Comparison of ENCODE assay signal across 8 cellular contexts in the genomic region with DNA sequence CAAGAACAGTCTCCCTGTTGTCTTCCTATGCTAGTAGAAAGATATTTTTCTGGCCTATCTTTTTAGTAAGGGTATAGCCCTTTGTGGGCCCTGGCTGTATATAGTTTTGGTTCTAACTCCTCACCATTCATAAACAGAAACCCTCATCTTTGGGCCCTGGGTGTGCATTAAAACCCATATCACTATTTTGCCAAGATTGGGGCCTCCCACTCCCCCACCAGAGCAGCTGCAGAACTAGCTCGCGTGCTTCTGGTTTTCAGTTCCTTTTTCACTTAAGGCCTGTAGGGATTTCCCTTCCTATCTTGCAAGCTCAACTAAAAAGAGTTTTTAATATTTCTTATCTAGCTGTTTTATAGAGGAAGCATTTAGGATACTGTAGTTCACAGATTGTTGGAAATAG.
A peak's percentile ranks its signal among the peaks of the same experiment; 100 is the strongest.
DNase-seq lines count a peak whose midpoint lies in the region; ATAC-seq and TF ChIP-seq lines count a peak whose summit lies in the region.
"Had no signal": no experiment of that assay in that cellular context is flagged by ENCODE, and none has a peak within 500 bp of the region (broad histone marks: within the 10 kb centered on the region; RNA-seq: fewer than 3 reads in every experiment).

No MANE protein-coding gene starts in this region.

- TF ChIP-seq CTCF in NB4 (IDR thresholded peaks at IDR 0.05; ENCODE audit: low read depth, low read length) = no peak
- TF ChIP-seq CTCF in sigmoid colon (IDR thresholded peaks at IDR 0.05) = no peak
- TF ChIP-seq CTCF in psoas muscle (IDR thresholded peaks at IDR 0.05) = no peak

- no peak for TF ChIP-seq EP300 in sigmoid colon (IDR thresholded peaks at IDR 0.05)

- H3K9me3 ChIP-seq in sigmoid colon = no peaks in the 10 kb centered on the region
- H3K9me3 ChIP-seq in psoas muscle = no peaks in the 10 kb centered on the region

- no peaks in the 10 kb centered on the region for H3K27me3 ChIP-seq in sigmoid colon
- H3K27me3 ChIP-seq in psoas muscle (ENCODE audit: insufficient read depth in 3 of 3, low read length in 2 of 3) = no peaks in the 10 kb centered on the region

- DNase-seq in NB4 (ENCODE audit: low read depth) (peak; percentile 64), sigmoid colon (no peak), psoas muscle (no peak), GF-D8 (lab: John Stamatoyannopoulos, UW) (no peak), SHP77 treated with DMSO at 0.1 percent for 48 hours (lab: John Stamatoyannopoulos, UW) (no peak)
- DNase-seq: IMR-90 had no signal

- 55 to 81% methylated on average over 2 of the region's 2 CpGs for WGBS in sigmoid colon, 2 donors
- 58 to 76% (median 63%) methylated on average over 2 of the region's 2 CpGs for WGBS in psoas muscle, 3 donors

- peak overlapping the region; percentile 30 to 67 (median 40) for H3K27ac ChIP-seq in sigmoid colon
- H3K27ac ChIP-seq in psoas muscle = no peak overlapping the region

- no peak for TF ChIP-seq POLR2A in NB4 (IDR thresholded peaks at IDR 0.05; ENCODE audit: extremely low read depth, insufficient read length)
- no peak for TF ChIP-seq POLR2A in sigmoid colon (IDR thresholded peaks at IDR 0.05)

- ATAC-seq in GM19035 (IDR thresholded peaks at IDR 0.05; ENCODE audit: unreplicated experiment) (peak; percentile 76), HG02642 (IDR thresholded peaks at IDR 0.05; ENCODE audit: poor library complexity, unreplicated experiment) (peak; percentile 72), psoas muscle (no peak)

- H3K4me3 ChIP-seq in NB4 (ENCODE audit: low read depth, low read length) (no peak overlapping the region), sigmoid colon (no peak overlapping the region), psoas muscle (no peak overlapping the region)

- intact Hi-C loops in sigmoid colon (cut with DNase I) (no loop called here), psoas muscle (cut with DNase I) (no loop called here)

- H3K36me3 ChIP-seq in sigmoid colon (peaks cover 4 to 78% (median 23%) of the 10 kb centered on the region in 4 donors), psoas muscle (ENCODE audit: insufficient read depth in 1 of 2, low read depth in 1 of 2) (peaks cover 0 to 53% of the 10 kb centered on the region in 2 donors)

- H3K4me1 ChIP-seq in sigmoid colon (peaks cover 0 to 33% (median 29%) of the 10 kb centered on the region in 4 donors), psoas muscle (peaks cover 6% of the 10 kb centered on the region)

Comparison
In these comparisons a context has a peak if more than half of its experiments do, and no peak if none do; other contexts are left out.
1. ATAC-seq: peak in GM19035 (single experiment) and HG02642 (single experiment); none in psoas muscle (0 of 4).